Comparison of ENCODE assay signal across 8 cellular contexts in genomic region chr5:126676195-126676624, GRCh38.
DNase-seq lines count a peak whose midpoint lies in the region; ATAC-seq and TF ChIP-seq lines count a peak whose summit lies in the region.

No MANE protein-coding gene starts in this region.

- peaks cover 8% of the 10 kb centered on the region for H3K27me3 Mint-ChIP-seq in mesothelial cell of epicardium (ENCODE audit: low read depth)

- ATAC-seq in GM18870 (IDR thresholded peaks at IDR 0.05; ENCODE audit: unreplicated experiment) (peak; percentile 48), HG03159 (IDR thresholded peaks at IDR 0.05; ENCODE audit: unreplicated experiment) (peak; percentile 70)

- no peak overlapping the region for H3K4me3 Mint-ChIP-seq in mesothelial cell of epicardium

- peaks cover 3% of the 10 kb centered on the region for H3K9me3 Mint-ChIP-seq in mesothelial cell of epicardium

- no peak overlapping the region for H3K4me3 ChIP-seq in AG09309 (ENCODE audit: control insufficient read depth, low read depth, low read length)

- DNase-seq in AG09309 (ENCODE audit: low read depth) (no peak), NCI-H69 (lab: John Stamatoyannopoulos, UW) (peak; percentile 85), mesothelial cell of epicardium (ENCODE audit: low spot score in 2 of 2, unreplicated experiment in 2 of 2) (peak in 1 of 2 experiments; percentile 63)
- DNase-seq in activated CD4-positive, alpha-beta T cell treated with anti-CD3 and anti-CD28 coated beads, Interleukin-2, amount 50 U/mL, for 48 hours = peak; percentile 62 to 71
- peak; percentile 57 for DNase-seq in effector CD4-positive, alpha-beta T cell
- peak; percentile 12 to 33 for DNase-seq in stimulated activated CD8-positive, alpha-beta memory T cell treated with anti-CD3 and anti-CD28 coated beads, Interleukin-7, amount 100 ng/mL, for 1 hour (ENCODE audit: low read depth in 2 of 2)

- TF ChIP-seq CTCF in AG09309 (IDR thresholded peaks at IDR 0.05; ENCODE audit: control insufficient read depth, insufficient read depth, low read depth, low read length, missing control alignments) (peak; percentile 80), mesothelial cell of epicardium (IDR thresholded peaks at IDR 0.05; ENCODE audit: unreplicated experiment) (peak; percentile 79)

- H3K4me1 Mint-ChIP-seq in mesothelial cell of epicardium = peaks cover 13% of the 10 kb centered on the region

- no peaks in the 10 kb centered on the region for H3K36me3 Mint-ChIP-seq in mesothelial cell of epicardium

- no peak overlapping the region for H3K27ac Mint-ChIP-seq in mesothelial cell of epicardium
